8 cellular contexts compared by ENCODE assay signal in the genomic region with DNA sequence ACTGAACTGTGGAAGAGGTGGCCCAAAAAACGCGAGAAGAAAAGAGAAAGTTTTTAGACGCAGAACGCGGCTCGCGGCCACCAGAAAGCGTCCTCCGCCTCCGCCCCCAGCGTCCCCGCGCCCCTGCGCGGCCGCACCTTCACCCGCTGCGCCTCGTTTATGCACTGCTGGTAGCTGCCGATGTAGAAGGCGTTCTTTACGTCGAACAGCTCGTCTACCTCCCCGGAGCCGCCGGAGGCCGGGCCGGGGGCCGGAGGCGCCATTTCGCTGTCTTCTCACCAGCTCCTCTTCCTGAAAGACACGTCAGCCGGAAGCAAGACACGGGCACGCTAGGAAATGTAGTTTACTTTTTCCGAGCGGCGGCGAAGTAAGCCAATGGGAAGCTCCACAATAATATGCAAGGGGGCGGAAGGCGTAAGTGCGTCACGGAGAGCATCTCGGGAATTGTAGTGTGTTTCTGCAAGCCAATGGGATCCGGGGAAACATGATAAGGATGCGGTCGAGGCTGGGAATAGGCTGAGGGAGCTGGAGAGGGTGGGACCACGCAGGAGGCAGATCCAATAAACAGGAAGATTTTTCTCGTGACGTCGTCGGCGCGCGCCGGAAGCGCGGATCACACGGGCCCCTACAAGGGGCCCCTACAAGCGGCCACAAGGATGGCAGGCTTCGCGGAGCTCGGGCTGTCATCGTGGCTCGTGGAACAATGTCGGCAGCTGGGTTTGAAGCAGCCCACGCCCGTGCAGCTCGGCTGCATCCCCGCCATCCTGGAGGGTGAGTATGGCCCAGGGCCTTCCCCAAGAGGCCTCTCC. TPM values are rescaled to one million over a fixed set of nuclear protein-coding genes. Genes with fewer than 3 reads are reported as not detected.
DNase-seq lines count a peak whose midpoint lies in the region; ATAC-seq, FAIRE-seq and TF ChIP-seq lines count a peak whose summit lies in the region.

TSS of gene COPE (minus strand) at position 302 of the 809 bp plus-strand sequence. CDS start at position 263, 39 bp downstream.
A gene with protein sequence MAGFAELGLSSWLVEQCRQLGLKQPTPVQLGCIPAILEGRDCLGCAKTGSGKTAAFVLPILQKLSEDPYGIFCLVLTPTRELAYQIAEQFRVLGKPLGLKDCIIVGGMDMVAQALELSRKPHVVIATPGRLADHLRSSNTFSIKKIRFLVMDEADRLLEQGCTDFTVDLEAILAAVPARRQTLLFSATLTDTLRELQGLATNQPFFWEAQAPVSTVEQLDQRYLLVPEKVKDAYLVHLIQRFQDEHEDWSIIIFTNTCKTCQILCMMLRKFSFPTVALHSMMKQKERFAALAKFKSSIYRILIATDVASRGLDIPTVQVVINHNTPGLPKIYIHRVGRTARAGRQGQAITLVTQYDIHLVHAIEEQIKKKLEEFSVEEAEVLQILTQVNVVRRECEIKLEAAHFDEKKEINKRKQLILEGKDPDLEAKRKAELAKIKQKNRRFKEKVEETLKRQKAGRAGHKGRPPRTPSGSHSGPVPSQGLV (plus strand): TSS at position 630 of the 809 bp plus-strand sequence. CDS start 27 bp downstream, at position 657.

- POLR2A ChIA-PET in HepG2 (lab: Yijun Ruan, JAX) = interaction anchor here (0.7 to 2.1 kb wide), 23 partner anchors 8 to 362 kb away, joined by 3 to 17 read pairs (median 4); partner anchors contain the start of genes CERS1 and UPF1

- H3K9me3 ChIP-seq in HepG2 (ENCODE audit: low read length) = no peaks in the 10 kb centered on the region

- H3K4me1 ChIP-seq in HepG2 (ENCODE audit: insufficient read depth, low read length) = peaks cover 35% of the 10 kb centered on the region

- BruUV-seq in HepG2 (replicated peaks; lab: Mats Ljungman, UMichigan) = no TSS peak

- intact Hi-C loops in HepG2 (cut with micrococcal nuclease; ENCODE audit: unreplicated experiment) = no loop called here

- peak; percentile 100 for FAIRE-seq in HepG2 (lab: Jason Lieb, UNC)

- no peak for TF ChIP-seq EP300 in HepG2 (IDR thresholded peaks at IDR 0.05; ENCODE audit: low read depth in 2 of 2, low read length in 2 of 2)
- TF ChIP-seq EP300 in HepG2 (CRISPR knock-in tag; IDR thresholded peaks at IDR 0.05; ENCODE audit: borderline replicate concordance) = no peak

- TF ChIP-seq CTCF in C4-2B (conservative IDR thresholded peaks at IDR 0.05) = no peak
- TF ChIP-seq CTCF in HepG2 (CRISPR knock-in tag; IDR thresholded peaks at IDR 0.05) = no peak; the same call in 1 of the 2 replicates

- peaks cover 12 to 32% of the 10 kb centered on the region in 2 experiments for H3K36me3 ChIP-seq in HepG2 (replicated peaks in 1 of 2; ENCODE audit: control insufficient read depth in 1 of 2, insufficient read depth in 2 of 2, low read length in 2 of 2)

- ATAC-seq in GM19395 (IDR thresholded peaks at IDR 0.05; ENCODE audit: unreplicated experiment) = peak; percentile 90
- peak; percentile 83 for ATAC-seq in HG03565 (IDR thresholded peaks at IDR 0.05; ENCODE audit: unreplicated experiment)
- ATAC-seq in HepG2 = peak; percentile 95

- H4K20me1 ChIP-seq in HepG2 (ENCODE audit: insufficient read depth, low read length) = peaks cover 28% of the 10 kb centered on the region; the same call in 1 of the 2 replicates

- peak within 1 kb of the TSS; percentile 79 to 100 (median 97) for H3K4me3 ChIP-seq in HepG2 (replicated peaks in 1 of 3; ENCODE audit: insufficient read depth in 1 of 3, low read depth in 2 of 3, low read length in 3 of 3)

- peak within 1 kb of the TSS; percentile 96 for H3K9ac ChIP-seq in HepG2 (ENCODE audit: insufficient read depth, low read depth, low read length)

- in situ Hi-C loops in HepG2 (cut with HindIII; ENCODE audit: extremely low pct_ligation_motif_present, low pct_unique_long_range_greater_than_20kb) = no loop called here

- peak within 1 kb of the TSS; percentile 66 for H2AFZ ChIP-seq in HepG2 (ENCODE audit: low read length)

- H3K4me2 ChIP-seq in HepG2 (ENCODE audit: low read depth, low read length) = peak within 1 kb of the TSS; percentile 100

- under 1% methylated on average over 25 of the region's 71 CpGs for WGBS in HepG2 (ENCODE audit: low lambda C conversion rate)

- CTCF ChIA-PET in HepG2 (lab: Yijun Ruan, JAX; ENCODE audit: low intra/inter-chr PET ratio, low total read pairs) = no interaction called here

- TF ChIP-seq POLR2A in HepG2 (IDR thresholded peaks at IDR 0.05; ENCODE audit: insufficient read depth in 1 of 2, low read depth in 2 of 2, low read length in 2 of 2) = peak; percentile 77 to 96

- no peaks in the 10 kb centered on the region; a peak in 1 of 5 replicates for H3K27me3 ChIP-seq in HepG2 (ENCODE audit: control insufficient read depth in 1 of 2, insufficient read depth in 2 of 2, low read length in 2 of 2)

- TF ChIP-seq RAD21 in HepG2 (CRISPR knock-in tag; IDR thresholded peaks at IDR 0.05) = peak; percentile 28; the same call in 1 of the 2 replicates

- H3K27ac ChIP-seq in C4-2B (peak within 1 kb of the TSS; percentile 80), HepG2 (ENCODE audit: extremely low read length, insufficient read depth, low read length) (peak within 1 kb of the TSS; percentile 85)

- DNase-seq in NCI-H82 (lab: John Stamatoyannopoulos, UW) (peak; percentile 100), dermis microvascular lymphatic vessel endothelial cell (ENCODE audit: low read depth in 2 of 2) (peak; percentile 100), HepG2 (ENCODE audit: low spot score) (peak; percentile 100)
- peak; percentile 96 to 98 for DNase-seq in activated CD4-positive, alpha-beta T cell treated with anti-CD3 and anti-CD28 coated beads, Interleukin-2, amount 50 U/mL, for 48 hours
- peak; percentile 96 for DNase-seq in stimulated activated CD4-positive, alpha-beta T cell treated with anti-CD3 and anti-CD28 coated beads, Interleukin-4, amount 100 ng/mL, for 1 hour

- H3K79me2 ChIP-seq in HepG2 (ENCODE audit: insufficient read depth, low read length) = peaks cover 45% of the 10 kb centered on the region

RNA-seq across cellular contexts. Expression of gene COPE, which starts in this region (rescaled TPM):
- total RNA-seq in dermis microvascular lymphatic vessel endothelial cell (161 and 214 TPM in 2 replicates), HepG2 (2016; rRNA removed; fragmentation: Illumina TruSeq; extraction: Trizol) (188 and 189 TPM in 2 replicates)
- 90.0 and 90.2 TPM in 2 replicates for total RNA-seq in HepG2 (2016; cell fraction: cytosol; rRNA removed; fragmentation: Illumina TruSeq; extraction: Trizol; ENCODE audit: low read depth)
- 172 and 181 TPM in 2 replicates for total RNA-seq in HepG2 (2016; cell fraction: insoluble cytoplasmic fraction; rRNA removed; fragmentation: Illumina TruSeq; extraction: Trizol)
- total RNA-seq in HepG2 (2016; cell fraction: membrane; rRNA removed; fragmentation: Illumina TruSeq; extraction: Trizol) = 87.8 and 90.8 TPM in 2 replicates
- 70.6 and 74.1 TPM in 2 replicates for total RNA-seq in HepG2 (2016; cell fraction: nucleus; rRNA removed; fragmentation: Illumina TruSeq; extraction: Trizol)
- polyA plus RNA-seq in HepG2 (2011; rRNA removed) = 205 and 222 TPM in 2 replicates
- polyA plus RNA-seq in HepG2 (2011; cell fraction: cytosol; rRNA removed) = 175 and 335 TPM in 2 replicates
- 191 and 222 TPM in 2 replicates for polyA plus RNA-seq in HepG2 (2011; cell fraction: nucleus; rRNA removed)
- 86.4 and 120 TPM in 2 replicates for polyA plus RNA-seq in HepG2 (2012)
- 73.8 and 86.7 TPM in 2 replicates for polyA plus RNA-seq in HepG2 (2016; cell fraction: cytosol; fragmentation: Illumina TruSeq; extraction: Trizol; ENCODE audit: low read depth)
- polyA plus RNA-seq in HepG2 (2016; cell fraction: insoluble cytoplasmic fraction; fragmentation: Illumina TruSeq; extraction: Trizol; ENCODE audit: low read depth) = 149 and 196 TPM in 2 replicates
- polyA plus RNA-seq in HepG2 (2016; cell fraction: membrane; fragmentation: Illumina TruSeq; extraction: Trizol; ENCODE audit: low read depth) = 72.3 and 75.2 TPM in 2 replicates
- polyA plus RNA-seq in HepG2 (2016; cell fraction: nucleus; fragmentation: Illumina TruSeq; extraction: Trizol; ENCODE audit: insufficient read depth, low read depth) = 134 and 136 TPM in 2 replicates
- 163 and 283 TPM in 2 replicates for polyA minus RNA-seq in HepG2 (2011; rRNA and poly(A)+ RNA removed; ENCODE audit: low replicate concordance)
- polyA minus RNA-seq in HepG2 (2011; cell fraction: cytosol; rRNA and poly(A)+ RNA removed) = 82.7 and 99.4 TPM in 2 replicates
- 41.8 and 44.1 TPM in 2 replicates for polyA minus RNA-seq in HepG2 (2011; cell fraction: nucleus; rRNA and poly(A)+ RNA removed)

RNA-seq across cellular contexts. Expression of the second gene that starts in this region (rescaled TPM):
- total RNA-seq in dermis microvascular lymphatic vessel endothelial cell = 42.7 and 43.9 TPM in 2 replicates
- total RNA-seq in HepG2 (2016; rRNA removed; fragmentation: Illumina TruSeq; extraction: Trizol) = 44.6 and 46.2 TPM in 2 replicates
- total RNA-seq in HepG2 (2016; cell fraction: cytosol; rRNA removed; fragmentation: Illumina TruSeq; extraction: Trizol; ENCODE audit: low read depth) = 26.8 and 31.4 TPM in 2 replicates
- total RNA-seq in HepG2 (2016; cell fraction: insoluble cytoplasmic fraction; rRNA removed; fragmentation: Illumina TruSeq; extraction: Trizol) = 36.8 and 44.8 TPM in 2 replicates
- 34.9 and 35.2 TPM in 2 replicates for total RNA-seq in HepG2 (2016; cell fraction: membrane; rRNA removed; fragmentation: Illumina TruSeq; extraction: Trizol)
- 21.6 and 22.6 TPM in 2 replicates for total RNA-seq in HepG2 (2016; cell fraction: nucleus; rRNA removed; fragmentation: Illumina TruSeq; extraction: Trizol)
- polyA plus RNA-seq in HepG2 (2011; rRNA removed) = 27.0 and 28.9 TPM in 2 replicates
- polyA plus RNA-seq in HepG2 (2011; cell fraction: cytosol; rRNA removed) = 18.7 and 29.0 TPM in 2 replicates
- 45.0 and 51.2 TPM in 2 replicates for polyA plus RNA-seq in HepG2 (2011; cell fraction: nucleus; rRNA removed)
- 13.7 and 15.9 TPM in 2 replicates for polyA plus RNA-seq in HepG2 (2012)
- polyA plus RNA-seq in HepG2 (2016; cell fraction: cytosol; fragmentation: Illumina TruSeq; extraction: Trizol; ENCODE audit: low read depth) = 25.8 and 27.7 TPM in 2 replicates
- 36.1 and 38.2 TPM in 2 replicates for polyA plus RNA-seq in HepG2 (2016; cell fraction: insoluble cytoplasmic fraction; fragmentation: Illumina TruSeq; extraction: Trizol; ENCODE audit: low read depth)
- polyA plus RNA-seq in HepG2 (2016; cell fraction: membrane; fragmentation: Illumina TruSeq; extraction: Trizol; ENCODE audit: low read depth) = 21.6 and 25.1 TPM in 2 replicates
- polyA plus RNA-seq in HepG2 (2016; cell fraction: nucleus; fragmentation: Illumina TruSeq; extraction: Trizol; ENCODE audit: insufficient read depth, low read depth) = 42.3 and 43.7 TPM in 2 replicates
- polyA minus RNA-seq in HepG2 (2011; rRNA and poly(A)+ RNA removed; ENCODE audit: low replicate concordance) = 54.2 and 128 TPM in 2 replicates
- 14.5 and 19.5 TPM in 2 replicates for polyA minus RNA-seq in HepG2 (2011; cell fraction: cytosol; rRNA and poly(A)+ RNA removed)
- polyA minus RNA-seq in HepG2 (2011; cell fraction: nucleus; rRNA and poly(A)+ RNA removed) = 18.6 and 24.2 TPM in 2 replicates

Comparison
In these comparisons a context has a peak if more than half of its experiments do, and no peak if none do; other contexts are left out.
1. Peak in every context shown above with its lines: DNase-seq, ATAC-seq, H3K4me3 ChIP-seq and H3K27ac ChIP-seq.